ENCODE assay signal across 7 cellular contexts in genomic region chr22:19291580-19292261, GRCh38. TPM values are rescaled to one million over a fixed set of nuclear protein-coding genes. Genes with fewer than 3 reads are reported as not detected.
DNase-seq lines count a peak whose midpoint lies in the region; ATAC-seq and TF ChIP-seq lines count a peak whose summit lies in the region.

TSS of gene CLTCL1 (minus strand) at chr22:19291719. CDS start at chr22:19291641, 78 bp downstream.

- H3K9ac ChIP-seq in PC-3 (ENCODE audit: low read length) (peak within 1 kb of the TSS; percentile 75), fibroblast of lung (ENCODE audit: insufficient read depth, low read length) (peak within 1 kb of the TSS; percentile 65)

- peak within 1 kb of the TSS; percentile 100 for H3K4me2 ChIP-seq in PC-3 (ENCODE audit: low read length)
- H3K4me2 ChIP-seq in fibroblast of lung (ENCODE audit: extremely low read depth, insufficient read depth, low read length), result peak within 1 kb of the TSS; percentile 99

- no peaks in the 10 kb centered on the region for H3K9me2 ChIP-seq in PC-3 (replicated peaks; ENCODE audit: low read length)

- DNase-seq in GM13977 (ENCODE audit: low spot score) (peak; percentile 99), PC-3 (peak; percentile 48), activated T-helper 1 cell treated with Interleukin-2 at 50 U/mL for 16 hours (ENCODE audit: low read depth) (peak; percentile 64), fibroblast of lung (ENCODE audit: low read depth in 2 of 2) (peak; percentile 64 to 73), naive B cell (peak; percentile 67)
- peak; percentile 47 to 60 for DNase-seq in stimulated activated CD8-positive, alpha-beta memory T cell treated with anti-CD3 and anti-CD28 coated beads, Interleukin-7, amount 100 ng/mL, for 48 hours (ENCODE audit: extremely low read depth in 1 of 2, low read depth in 1 of 2)

- peak within 1 kb of the TSS; percentile 81 to 97 (median 90) for H3K27ac Mint-ChIP-seq in naive B cell

- TF ChIP-seq CTCF in GM13977 (IDR thresholded peaks at IDR 0.05; ENCODE audit: extremely low read depth, insufficient read depth, missing control alignments), result no peak
- no peak for TF ChIP-seq CTCF in PC-3 (conservative IDR thresholded peaks at IDR 0.05; ENCODE audit: low read depth, low read length)
- TF ChIP-seq CTCF in fibroblast of lung (conservative IDR thresholded peaks at IDR 0.05 in 1 of 2, IDR thresholded peaks at IDR 0.05 in 1 of 2; ENCODE audit: low read depth in 1 of 2, low read length in 2 of 2), result no peak

- in situ Hi-C loops in GM13977 (cut with MboI; ENCODE audit: low pct_unique_long_range_greater_than_20kb, low sequenced_read_pairs, unreplicated experiment), result no loop called here

- ATAC-seq in HG03175 (IDR thresholded peaks at IDR 0.05; ENCODE audit: unreplicated experiment) (peak; percentile 49), PC-3 (peak; percentile 33), naive B cell (ENCODE audit: low read depth in 2 of 2) (peak; percentile 66 to 72)

- H3K4me1 ChIP-seq in PC-3 (ENCODE audit: insufficient read depth, low read length) (peaks cover 47% of the 10 kb centered on the region), fibroblast of lung (ENCODE audit: control insufficient read depth, extremely low read depth, insufficient read depth, low read length) (peaks cover 18% of the 10 kb centered on the region)

- H3K79me2 ChIP-seq in PC-3 (ENCODE audit: low read length) (peaks cover 11% of the 10 kb centered on the region), fibroblast of lung (ENCODE audit: control insufficient read depth, insufficient read depth, low read length) (no peaks in the 10 kb centered on the region)

- H3K27me3 ChIP-seq in PC-3 (ENCODE audit: low read length) (no peaks in the 10 kb centered on the region), fibroblast of lung (ENCODE audit: control insufficient read depth, insufficient read depth, low read length) (no peaks in the 10 kb centered on the region)

- H3K4me3 ChIP-seq in PC-3 (ENCODE audit: low read length) (peak within 1 kb of the TSS; percentile 90), fibroblast of lung (replicated peaks in 1 of 4; ENCODE audit: control extremely low read depth in 1 of 4, insufficient read depth in 1 of 4, low read depth in 3 of 4, low read length in 4 of 4) (peak within 1 kb of the TSS; percentile 70 to 80 (median 78))

- CTCF ChIA-PET in PC-3 (lab: Charles Lee), result interaction anchor here (0.6 kb wide), 2 partner anchors 26 to 113 kb away, joined by 6 to 7 read pairs; partner anchors contain the start of gene SLC25A1

- H3K4me3 Mint-ChIP-seq in naive B cell, result peak within 1 kb of the TSS; percentile 85 to 96 (median 94)

- H3K4me1 Mint-ChIP-seq in naive B cell, result peaks cover 11 to 21% (median 18%) of the 10 kb centered on the region in 3 donors

- no peaks in the 10 kb centered on the region for H4K20me1 ChIP-seq in PC-3 (ENCODE audit: low read length)
- no peaks in the 10 kb centered on the region for H4K20me1 ChIP-seq in fibroblast of lung (ENCODE audit: control insufficient read depth, extremely low read depth, insufficient read depth, low read length)

- intact Hi-C loops in PC-3 (cut with micrococcal nuclease), result loop anchor here (2.0 to 5.0 kb wide), 2 partner anchors 19 to 74 kb away; no protein-coding TSS in a partner anchor

- no peak within 1 kb of the TSS; the same call in 1 of the 2 replicates for H3K27ac ChIP-seq in PC-3 (ENCODE audit: low read length)
- H3K27ac ChIP-seq in fibroblast of lung (ENCODE audit: insufficient read depth, low read length), result peak within 1 kb of the TSS; percentile 46

- no TSS peak for BruUV-seq in PC-3 (replicated peaks; lab: Mats Ljungman, UMichigan)

- H3K9me3 ChIP-seq in PC-3 (ENCODE audit: low read length), result no peaks in the 10 kb centered on the region
- no peaks in the 10 kb centered on the region for H3K9me3 ChIP-seq in fibroblast of lung (ENCODE audit: control insufficient read depth, insufficient read depth, low read depth, low read length)

- no peaks in the 10 kb centered on the region for H3K36me3 ChIP-seq in PC-3 (ENCODE audit: low read depth, low read length)
- no peaks in the 10 kb centered on the region for H3K36me3 ChIP-seq in fibroblast of lung (ENCODE audit: control insufficient read depth, insufficient read depth, low read length)

- H3F3A ChIP-seq in PC-3 (ENCODE audit: low read length, unreplicated experiment), result no peaks in the 10 kb centered on the region

- peaks cover 5 to 17% (median 6%) of the 10 kb centered on the region in 3 donors for H3K27me3 Mint-ChIP-seq in naive B cell

- H3K36me3 Mint-ChIP-seq in naive B cell, result no peaks in the 10 kb centered on the region

- POLR2A ChIA-PET in PC-3 (lab: Charles Lee; ENCODE audit: unreplicated experiment), result interaction anchor here (0.6 kb wide), 1 partner anchor 144 kb away, joined by 4 read pairs; no protein-coding TSS in a partner anchor

- H2AFZ ChIP-seq in PC-3 (ENCODE audit: low read length) (peak within 1 kb of the TSS; percentile 99), fibroblast of lung (ENCODE audit: low read length) (peak within 1 kb of the TSS; percentile 100)

- H3K9me3 Mint-ChIP-seq in naive B cell, result no peaks in the 10 kb centered on the region

RNA-seq across cellular contexts. Expression of gene CLTCL1, which starts in this region (rescaled TPM):
- total RNA-seq in PC-3 (2014; rRNA removed) (4.5 and 5.5 TPM in 2 replicates), fibroblast of lung (11.3 and 13.4 TPM in 2 replicates)
- polyA plus RNA-seq in fibroblast of lung (4.2 and 6.5 TPM in 2 replicates), naive B cell (ENCODE audit: low read depth in 6 of 6) (1 to 10 TPM in 2 of 6 donors, under 1 TPM in 3, not detected in 1; 0.17 to 1.7 (median 0.80) TPM)
- 4.3 and 5.8 TPM in 2 replicates for polyA plus RNA-seq in fibroblast of lung (2012)
- 6.2 and 28.7 TPM in 2 replicates for polyA minus RNA-seq in fibroblast of lung (ENCODE audit: low replicate concordance)

Comparison
In these comparisons a context has a peak if more than half of its experiments do, and no peak if none do; other contexts are left out.
1. DNase-seq: peak in every context shown above with its lines; median percentile 99 in GM13977; 68 in fibroblast of lung; 67 in naive B cell; 64 in activated T-helper 1 cell treated with Interleukin-2 at 50 U/mL for 16 hours; 54 in stimulated activated CD8-positive, alpha-beta memory T cell treated with anti-CD3 and anti-CD28 coated beads, Interleukin-7, amount 100 ng/mL, for 48 hours; 48 in PC-3.